ENCODE assay signal across 22 cellular contexts in the genomic region with DNA sequence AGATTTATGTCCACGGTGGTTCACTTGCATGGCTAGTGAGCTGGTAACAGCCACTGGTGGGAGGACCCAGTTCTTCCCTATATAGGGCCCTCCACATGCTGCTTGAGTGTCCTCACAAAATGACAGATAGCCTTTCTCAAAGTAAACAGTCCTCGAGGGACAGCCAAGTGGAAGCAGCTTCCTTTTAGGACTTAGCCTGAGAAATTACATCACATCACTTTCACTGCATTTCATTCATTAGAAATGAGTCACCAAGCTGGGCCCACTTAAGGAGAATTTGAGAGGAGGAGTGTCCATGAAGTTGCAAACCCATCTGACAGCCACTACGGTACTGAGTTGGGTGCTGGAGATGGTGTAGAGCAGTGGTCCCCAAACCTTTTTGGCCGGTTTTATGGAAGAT. TPM values are rescaled to one million over a fixed set of nuclear protein-coding genes. Genes with fewer than 3 reads are reported as not detected.
DNase-seq lines count a peak whose midpoint lies in the region; ATAC-seq, FAIRE-seq and TF ChIP-seq lines count a peak whose summit lies in the region.
"Had no signal": no experiment of that assay in that cellular context is flagged by ENCODE, and none has a peak within 500 bp of the region (broad histone marks: within the 10 kb centered on the region; RNA-seq: fewer than 3 reads in every experiment).

No MANE protein-coding gene starts in this region.

- no peaks in the 10 kb centered on the region for H3K27me3 ChIP-seq in GM12878 (replicated peaks in 1 of 2; ENCODE audit: control insufficient read depth in 2 of 2, insufficient read depth in 2 of 2, low read length in 1 of 2)
- no peaks in the 10 kb centered on the region for H3K27me3 ChIP-seq in mesendoderm (ENCODE audit: insufficient read depth, low read length, poor library complexity)
- no peaks in the 10 kb centered on the region for H3K27me3 ChIP-seq in SK-N-SH (ENCODE audit: insufficient read depth)
- H3K27me3 ChIP-seq: esophagus muscularis mucosa, testis had no signal

- peak; percentile 51 for DNase-seq in Daoy (ENCODE audit: low read depth)
- DNase-seq in LHCN-M2 (ENCODE audit: low read depth): peak; percentile 14
- DNase-seq in GM12878 (ENCODE audit: low read depth, low spot score): no peak
- DNase-seq in mesendoderm: peak; percentile 79
- no peak for DNase-seq in activated gamma-delta T cell (lab: John Stamatoyannopoulos, UW)
- DNase-seq in SK-N-SH: no peak
- DNase-seq in germinal center (ENCODE audit: low spot score): no peak
- DNase-seq in activated CD4-positive, alpha-beta T cell treated with anti-CD3 and anti-CD28 coated beads, Interleukin-2, amount 10 ng/mL, durations not matched to agents 7 days and 5 days: no peak
- DNase-seq: activated CD4-positive, alpha-beta T cell treated with anti-CD3 and anti-CD28 coated beads, Interleukin-2, amount 50 U/mL, for 4 hours; activated T-cell treated with anti-CD3 and anti-CD28 coated beads, Interleukin-2, amount 50 U/mL, for 24 hours; NCI-H187 treated with DMSO at 0.1 percent for 48 hours; NCI-H526; PC-9; stimulated activated CD4-positive, alpha-beta T cell treated with anti-CD3 and anti-CD28 coated beads, Interleukin-4, amount 100 ng/mL, for 4 hours; testis had no signal

- no peak overlapping the region for H2AFZ ChIP-seq in GM12878 (ENCODE audit: control insufficient read depth, low read depth, low read length)
- H2AFZ ChIP-seq in SK-N-SH (ENCODE audit: low read depth): no peak overlapping the region
- H2AFZ ChIP-seq: PC-9 had no signal

- H3K4me3 ChIP-seq in GM12878: no peak overlapping the region
- no peak overlapping the region for H3K4me3 ChIP-seq in mesendoderm (ENCODE audit: low read length)
- H3K4me3 ChIP-seq in SK-N-SH (ENCODE audit: low read depth in 2 of 2, low read length in 1 of 2): no peak overlapping the region
- H3K4me3 ChIP-seq: esophagus muscularis mucosa, PC-9, testis had no signal

- CTCF ChIA-PET in GM12878 (lab: Yijun Ruan, JAX) (no interaction called here), SK-N-SH (lab: Yijun Ruan, JAX) (no interaction called here)
- CTCF ChIA-PET in activated CD4-positive, alpha-beta T cell treated with anti-CD3 and anti-CD28 coated beads, Interleukin-2, amount 10 ng/mL, durations not matched to agents 7 days and 5 days (lab: Charles Lee): no interaction called here

- H3K36me3 ChIP-seq in GM12878 (ENCODE audit: control insufficient read depth in 2 of 2, insufficient read depth in 2 of 2, low read length in 1 of 2): no peaks in the 10 kb centered on the region
- no peaks in the 10 kb centered on the region for H3K36me3 ChIP-seq in mesendoderm (ENCODE audit: control insufficient read depth, insufficient read depth, low read length)
- no peaks in the 10 kb centered on the region for H3K36me3 ChIP-seq in SK-N-SH (replicated peaks in 1 of 2; ENCODE audit: control insufficient read depth in 1 of 2, insufficient read depth in 2 of 2, low read length in 1 of 2)
- H3K36me3 ChIP-seq: esophagus muscularis mucosa had no signal

- in situ Hi-C loops in GM12878 (cut with MboI): no loop called here

- TF ChIP-seq RAD21 in GM12878 (IDR thresholded peaks at IDR 0.05; ENCODE audit: insufficient read depth, low read depth, low read length): no peak
- no peak for TF ChIP-seq RAD21 in SK-N-SH (IDR thresholded peaks at IDR 0.05; ENCODE audit: low read length)

- H3K36me3 Mint-ChIP-seq in activated CD4-positive, alpha-beta T cell treated with anti-CD3 and anti-CD28 coated beads, Interleukin-2, amount 10 ng/mL, durations not matched to agents 7 days and 5 days (ENCODE audit: low read depth): no peaks in the 10 kb centered on the region
- H3K36me3 Mint-ChIP-seq: activated naive CD8-positive, alpha-beta T cell had no signal

- RAD21 ChIA-PET in GM12878 (lab: Charles Lee; ENCODE audit: unreplicated experiment): no interaction called here

- no peak overlapping the region for H4K8ac ChIP-seq in mesendoderm (ENCODE audit: low read depth, low read length)

- no peak overlapping the region for H3K27ac Mint-ChIP-seq in activated CD4-positive, alpha-beta T cell treated with anti-CD3 and anti-CD28 coated beads, Interleukin-2, amount 10 ng/mL, durations not matched to agents 7 days and 5 days
- H3K27ac Mint-ChIP-seq: activated naive CD8-positive, alpha-beta T cell; activated T-cell treated with anti-CD3 and anti-CD28 coated beads, Interleukin-2, amount 50 U/mL, for 24 hours had no signal

- no peak overlapping the region for H3K23ac ChIP-seq in mesendoderm (ENCODE audit: low read length)

- no peaks in the 10 kb centered on the region for H3K79me1 ChIP-seq in mesendoderm (ENCODE audit: low read length)

- ATAC-seq in GM12878: no peak; the same call in 1 of the 3 replicates
- ATAC-seq: left lobe of liver had no signal

- POLR2A ChIA-PET in GM12878 (lab: Charles Lee) (no interaction called here), SK-N-SH (lab: Yijun Ruan, JAX) (no interaction called here)
- POLR2A ChIA-PET in activated CD4-positive, alpha-beta T cell treated with anti-CD3 and anti-CD28 coated beads, Interleukin-2, amount 10 ng/mL, durations not matched to agents 7 days and 5 days (lab: Charles Lee): no interaction called here

- TF ChIP-seq POLR2A in GM12878 (IDR thresholded peaks at IDR 0.05; ENCODE audit: low read depth, low read length): no peak

- no peaks in the 10 kb centered on the region for H3F3A ChIP-seq in SK-N-SH (replicated peaks; ENCODE audit: insufficient read depth)

- no peak overlapping the region for H3K18ac ChIP-seq in mesendoderm (ENCODE audit: low read length)

- H3K79me2 ChIP-seq in GM12878 (ENCODE audit: control insufficient read depth, insufficient read depth, low read length) (no peaks in the 10 kb centered on the region), mesendoderm (ENCODE audit: control insufficient read depth, insufficient read depth, low read length) (no peaks in the 10 kb centered on the region), SK-N-SH (ENCODE audit: insufficient read depth) (no peaks in the 10 kb centered on the region)

- H2BK120ac ChIP-seq in mesendoderm (ENCODE audit: low read depth, low read length): no peak overlapping the region

- no peaks in the 10 kb centered on the region for H4K20me1 ChIP-seq in GM12878 (ENCODE audit: control insufficient read depth, insufficient read depth)
- H4K20me1 ChIP-seq in SK-N-SH (ENCODE audit: insufficient read depth): no peaks in the 10 kb centered on the region

- TF ChIP-seq CTCF in GM12878 (IDR thresholded peaks at IDR 0.05 in 2 of 3, conservative IDR thresholded peaks at IDR 0.05 in 1 of 3; ENCODE audit: control insufficient read depth in 2 of 3, extremely low read depth in 1 of 3, insufficient read depth in 1 of 3, low read depth in 3 of 3, low read length in 3 of 3): no peak
- no peak for TF ChIP-seq CTCF in SK-N-SH (IDR thresholded peaks at IDR 0.05)

- H3K9me3 ChIP-seq in GM12878 (replicated peaks; ENCODE audit: control insufficient read depth, insufficient read depth, low read length) (no peaks in the 10 kb centered on the region; the same call in 2 of the 3 replicates), SK-N-SH (no peaks in the 10 kb centered on the region)
- H3K9me3 ChIP-seq: testis had no signal

- H3K27me3 Mint-ChIP-seq in activated CD4-positive, alpha-beta T cell treated with anti-CD3 and anti-CD28 coated beads, Interleukin-2, amount 10 ng/mL, durations not matched to agents 7 days and 5 days: peaks cover 1% of the 10 kb centered on the region

- H3K9ac ChIP-seq in GM12878 (ENCODE audit: control insufficient read depth, insufficient read depth, low read length) (no peak overlapping the region), mesendoderm (ENCODE audit: low read length) (no peak overlapping the region), SK-N-SH (no peak overlapping the region)

- no peak overlapping the region for H3K56ac ChIP-seq in mesendoderm (ENCODE audit: low read length)

- H3K9me3 Mint-ChIP-seq in activated CD4-positive, alpha-beta T cell treated with anti-CD3 and anti-CD28 coated beads, Interleukin-2, amount 10 ng/mL, durations not matched to agents 7 days and 5 days: no peaks in the 10 kb centered on the region
- H3K9me3 Mint-ChIP-seq: activated T-cell treated with anti-CD3 and anti-CD28 coated beads, Interleukin-2, amount 50 U/mL, for 24 hours had no signal

- no TSS peak for BruUV-seq in GM12878 (replicated peaks; lab: Mats Ljungman, UMichigan)

- H2BK5ac ChIP-seq in mesendoderm (ENCODE audit: low read length): no peak overlapping the region

- intact Hi-C loops in GM12878 (cut with micrococcal nuclease; ENCODE audit: unreplicated experiment): no loop called here

- TF ChIP-seq EP300 in GM12878 (IDR thresholded peaks at IDR 0.05; ENCODE audit: borderline replicate concordance in 1 of 2, control insufficient read depth in 1 of 2, low read depth in 2 of 2, low read length in 2 of 2): no peak
- TF ChIP-seq EP300 in SK-N-SH (IDR thresholded peaks at IDR 0.05; ENCODE audit: borderline replicate concordance in 1 of 2, low read depth in 1 of 2, low read length in 1 of 2): no peak

- no peak for FAIRE-seq in GM12878 (lab: Jason Lieb, UNC)
- FAIRE-seq: TTC549 had no signal

- no peaks in the 10 kb centered on the region for H3K9me2 ChIP-seq in SK-N-SH

- SMC1A ChIA-PET in GM12878 (lab: Charles Lee; ENCODE audit: uncharacterized antibody, unreplicated experiment): interaction anchor here (1.1 kb wide), 1 partner anchor 17 kb away, joined by 3 read pairs; no protein-coding TSS in a partner anchor

- no peak overlapping the region for H4K5ac ChIP-seq in mesendoderm (ENCODE audit: low read length)

- whole genome bisulfite sequencing in GM12878 (ENCODE audit: insufficient coverage, insufficient replicate concordance, low lambda C conversion rate, missing lambda C conversion rate): 87% methylated on average over 4 of the region's 4 CpGs
- WGBS in mesendoderm (ENCODE audit: extremely low coverage, insufficient coverage, low lambda C conversion rate): no CpG with 5 or more reads among the region's 4 CpGs
- WGBS in SK-N-SH (ENCODE audit: low lambda C conversion rate): 20% methylated on average over 4 of the region's 4 CpGs

- no peak overlapping the region for H2BK15ac ChIP-seq in mesendoderm (replicated peaks; ENCODE audit: low read depth)

- no peak overlapping the region for H2AK5ac ChIP-seq in mesendoderm (ENCODE audit: low read length)

- no peak overlapping the region for H3K4me2 ChIP-seq in GM12878 (ENCODE audit: control insufficient read depth, insufficient read depth)
- H3K4me2 ChIP-seq in mesendoderm (ENCODE audit: low read length): no peak overlapping the region
- H3K4me2 ChIP-seq in SK-N-SH: no peak overlapping the region
- H3K4me2 ChIP-seq: PC-9 had no signal

- peaks cover 10% of the 10 kb centered on the region for H3K4me1 ChIP-seq in GM12878 (ENCODE audit: control insufficient read depth, insufficient read depth, low read length)
- no peaks in the 10 kb centered on the region for H3K4me1 ChIP-seq in mesendoderm (ENCODE audit: control insufficient read depth, low read depth, low read length)
- no peaks in the 10 kb centered on the region for H3K4me1 ChIP-seq in SK-N-SH (ENCODE audit: control insufficient read depth in 1 of 2, insufficient read depth in 2 of 2, low read depth in 1 of 2, low read length in 1 of 2)
- H3K4me1 ChIP-seq: esophagus muscularis mucosa, testis had no signal

- no peaks in the 10 kb centered on the region for H3K4me1 Mint-ChIP-seq in activated CD4-positive, alpha-beta T cell treated with anti-CD3 and anti-CD28 coated beads, Interleukin-2, amount 10 ng/mL, durations not matched to agents 7 days and 5 days

- H3K4me3 Mint-ChIP-seq in activated CD4-positive, alpha-beta T cell treated with anti-CD3 and anti-CD28 coated beads, Interleukin-2, amount 10 ng/mL, durations not matched to agents 7 days and 5 days: no peak overlapping the region
- H3K4me3 Mint-ChIP-seq: activated naive CD8-positive, alpha-beta T cell; activated T-cell treated with anti-CD3 and anti-CD28 coated beads, Interleukin-2, amount 50 U/mL, for 24 hours had no signal

- no peak overlapping the region for H3K4ac ChIP-seq in mesendoderm (ENCODE audit: low read depth, low read length)

- H3K27ac ChIP-seq in GM12878 (ENCODE audit: control insufficient read depth, insufficient read depth): no peak overlapping the region
- no peak overlapping the region for H3K27ac ChIP-seq in mesendoderm (ENCODE audit: low read depth, low read length)
- H3K27ac ChIP-seq in SK-N-SH (ENCODE audit: low read depth in 2 of 2, low read length in 1 of 2): no peak overlapping the region
- H3K27ac ChIP-seq: PC-9, testis had no signal

RNA-seq across cellular contexts. Expression of a gene that starts 7.0 kb away (rescaled TPM):
- not detected in 2 replicates for total RNA-seq in Daoy (2014; rRNA removed; shearing (Covaris generic))
- not detected in 2 replicates for total RNA-seq in LHCN-M2 (2014; rRNA removed)
- polyA plus RNA-seq in LHCN-M2 (2012): not detected
- 0.15 and 0.23 TPM in 2 replicates for total RNA-seq in GM12878 (2013; cell fraction: nucleolus; rRNA removed)
- 0.23 and 0.33 TPM in 2 replicates for total RNA-seq in GM12878 (2014; rRNA removed)
- total RNA-seq in GM12878 (2014; rRNA removed; fragmentation: Illumina TruSeq; extraction: Trizol): 0.22 and 0.28 TPM in 2 replicates
- 0.21 and 0.45 TPM in 2 replicates for total RNA-seq in GM12878 (2021)
- not detected for polyA plus RNA-seq in GM12878 (2011; ENCODE audit: low read depth)
- polyA plus RNA-seq in GM12878 (2011; rRNA removed): 0.05 and 0.07 TPM in 2 replicates
- polyA plus RNA-seq in GM12878 (2011; cell fraction: cytosol; rRNA removed): 0.08 and 0.12 TPM in 2 replicates
- polyA plus RNA-seq in GM12878 (2011; cell fraction: nucleus; rRNA removed): 0.04 and 0.07 TPM in 2 replicates
- polyA plus RNA-seq in GM12878 (2012): 0.04 and 0.12 TPM in 2 replicates
- polyA plus RNA-seq in GM12878 (2014; fragmentation: Illumina TruSeq; extraction: Trizol): 0.08 and 0.32 TPM in 2 replicates
- under 1 TPM; 0.11 to 0.27 TPM for polyA plus RNA-seq in GM12878 (2014; fragmentation: Nextera tagmentation; extraction: Ambion mirVana)
- polyA plus RNA-seq in GM12878 (2014; rRNA removed): 0.19 and 0.29 TPM in 2 replicates
- polyA plus RNA-seq in GM12878 (2016; fragmentation: Nextera tagmentation; extraction: Ambion mirVana): under 1 TPM; 0.28 to 0.66 TPM
- polyA minus RNA-seq in GM12878 (2011; rRNA and poly(A)+ RNA removed): 0.05 and 0.15 TPM in 2 replicates
- polyA minus RNA-seq in GM12878 (2011; cell fraction: cytosol; rRNA and poly(A)+ RNA removed): not detected in 2 replicates
- not detected in 2 replicates for polyA minus RNA-seq in GM12878 (2011; cell fraction: nucleus; rRNA and poly(A)+ RNA removed)
- polyA plus RNA-seq in mesendoderm (2013, experiment 1 of 2): not detected
- polyA plus RNA-seq in mesendoderm (2013, experiment 2 of 2): not detected
- not detected in 2 replicates for polyA plus RNA-seq in SK-N-SH (2012; rRNA removed)
- not detected in 2 replicates for polyA plus RNA-seq in SK-N-SH (2012; cell fraction: cytosol; rRNA removed)
- not detected in 2 replicates for polyA plus RNA-seq in SK-N-SH (2012; cell fraction: nucleus; rRNA removed)
- total RNA-seq in activated CD4-positive, alpha-beta T cell treated with anti-CD3 and anti-CD28 coated beads, Interleukin-2, amount 10 ng/mL, durations not matched to agents 7 days and 5 days: not detected
- total RNA-seq: esophagus muscularis mucosa, left lobe of liver, osteocyte, PC-9, skeletal muscle tissue, testis had no signal
- polyA plus RNA-seq: BJ had no signal

Comparison
In these comparisons a context has a peak if more than half of its experiments do, and no peak if none do; other contexts are left out.
1. DNase-seq: peak in Daoy (single experiment), LHCN-M2 (single experiment) and mesendoderm (single experiment); none in GM12878 (single experiment), activated gamma-delta T cell (single experiment), SK-N-SH (single experiment), germinal center (single experiment) and activated CD4-positive, alpha-beta T cell treated with anti-CD3 and anti-CD28 coated beads, Interleukin-2, amount 10 ng/mL, durations not matched to agents 7 days and 5 days (single experiment).